Comparison of ENCODE assay signal across 1 cellular context in the genomic region with DNA sequence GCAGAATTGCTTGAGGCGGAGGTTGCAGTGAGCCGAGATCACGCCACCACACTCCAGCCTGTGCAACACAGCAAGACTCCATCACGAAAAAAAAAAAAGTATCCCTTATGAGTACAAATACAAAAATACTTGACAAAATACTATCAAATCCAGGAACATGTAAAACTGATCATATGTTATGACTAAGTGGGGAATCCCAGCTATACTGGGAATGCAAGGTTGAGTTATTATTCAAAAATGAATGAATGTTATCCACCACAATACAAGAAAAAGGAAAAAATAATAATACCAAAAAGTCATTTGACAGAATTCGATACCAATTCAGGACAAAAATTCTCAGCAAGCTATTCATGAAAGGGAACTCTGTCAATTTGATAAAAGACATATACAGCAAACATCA.
TF ChIP-seq lines count a peak whose summit lies in the region.

No MANE protein-coding gene starts in this region.

TF ChIP-seq in HepG2, 621 proteins besides CTCF, POLR2A, EP300 and RAD21:
- no peak for TF ChIP-seq MED8 (CRISPR knock-in tag; IDR thresholded peaks at IDR 0.05; ENCODE audit: insufficient replicate concordance)
- TF ChIP-seq SMAD3 (CRISPR knock-in tag; IDR thresholded peaks at IDR 0.05), result no peak
- no peak for TF ChIP-seq PCBP1 (IDR thresholded peaks at IDR 0.05; ENCODE audit: borderline replicate concordance, low read depth, low read length)
- no peak for TF ChIP-seq CBX2 (IDR thresholded peaks at IDR 0.05; ENCODE audit: low read depth, low read length)
- no peak for TF ChIP-seq CBX2 (CRISPR knock-in tag; IDR thresholded peaks at IDR 0.05; ENCODE audit: low read depth)
- no peak for TF ChIP-seq SOX6 (IDR thresholded peaks at IDR 0.05)
- no peak for TF ChIP-seq SOX6 (CRISPR knock-in tag; IDR thresholded peaks at IDR 0.05)
- TF ChIP-seq, protein P1, sequence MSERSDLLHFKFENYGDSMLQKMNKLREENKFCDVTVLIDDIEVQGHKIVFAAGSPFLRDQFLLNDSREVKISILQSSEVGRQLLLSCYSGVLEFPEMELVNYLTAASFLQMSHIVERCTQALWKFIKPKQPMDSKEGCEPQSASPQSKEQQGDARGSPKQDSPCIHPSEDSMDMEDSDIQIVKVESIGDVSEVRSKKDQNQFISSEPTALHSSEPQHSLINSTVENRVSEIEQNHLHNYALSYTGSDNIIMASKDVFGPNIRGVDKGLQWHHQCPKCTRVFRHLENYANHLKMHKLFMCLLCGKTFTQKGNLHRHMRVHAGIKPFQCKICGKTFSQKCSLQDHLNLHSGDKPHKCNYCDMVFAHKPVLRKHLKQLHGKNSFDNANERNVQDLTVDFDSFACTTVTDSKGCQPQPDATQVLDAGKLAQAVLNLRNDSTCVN (CRISPR knock-in tag; IDR thresholded peaks at IDR 0.05; ENCODE audit: borderline replicate concordance), result no peak
- TF ChIP-seq, protein P2, sequence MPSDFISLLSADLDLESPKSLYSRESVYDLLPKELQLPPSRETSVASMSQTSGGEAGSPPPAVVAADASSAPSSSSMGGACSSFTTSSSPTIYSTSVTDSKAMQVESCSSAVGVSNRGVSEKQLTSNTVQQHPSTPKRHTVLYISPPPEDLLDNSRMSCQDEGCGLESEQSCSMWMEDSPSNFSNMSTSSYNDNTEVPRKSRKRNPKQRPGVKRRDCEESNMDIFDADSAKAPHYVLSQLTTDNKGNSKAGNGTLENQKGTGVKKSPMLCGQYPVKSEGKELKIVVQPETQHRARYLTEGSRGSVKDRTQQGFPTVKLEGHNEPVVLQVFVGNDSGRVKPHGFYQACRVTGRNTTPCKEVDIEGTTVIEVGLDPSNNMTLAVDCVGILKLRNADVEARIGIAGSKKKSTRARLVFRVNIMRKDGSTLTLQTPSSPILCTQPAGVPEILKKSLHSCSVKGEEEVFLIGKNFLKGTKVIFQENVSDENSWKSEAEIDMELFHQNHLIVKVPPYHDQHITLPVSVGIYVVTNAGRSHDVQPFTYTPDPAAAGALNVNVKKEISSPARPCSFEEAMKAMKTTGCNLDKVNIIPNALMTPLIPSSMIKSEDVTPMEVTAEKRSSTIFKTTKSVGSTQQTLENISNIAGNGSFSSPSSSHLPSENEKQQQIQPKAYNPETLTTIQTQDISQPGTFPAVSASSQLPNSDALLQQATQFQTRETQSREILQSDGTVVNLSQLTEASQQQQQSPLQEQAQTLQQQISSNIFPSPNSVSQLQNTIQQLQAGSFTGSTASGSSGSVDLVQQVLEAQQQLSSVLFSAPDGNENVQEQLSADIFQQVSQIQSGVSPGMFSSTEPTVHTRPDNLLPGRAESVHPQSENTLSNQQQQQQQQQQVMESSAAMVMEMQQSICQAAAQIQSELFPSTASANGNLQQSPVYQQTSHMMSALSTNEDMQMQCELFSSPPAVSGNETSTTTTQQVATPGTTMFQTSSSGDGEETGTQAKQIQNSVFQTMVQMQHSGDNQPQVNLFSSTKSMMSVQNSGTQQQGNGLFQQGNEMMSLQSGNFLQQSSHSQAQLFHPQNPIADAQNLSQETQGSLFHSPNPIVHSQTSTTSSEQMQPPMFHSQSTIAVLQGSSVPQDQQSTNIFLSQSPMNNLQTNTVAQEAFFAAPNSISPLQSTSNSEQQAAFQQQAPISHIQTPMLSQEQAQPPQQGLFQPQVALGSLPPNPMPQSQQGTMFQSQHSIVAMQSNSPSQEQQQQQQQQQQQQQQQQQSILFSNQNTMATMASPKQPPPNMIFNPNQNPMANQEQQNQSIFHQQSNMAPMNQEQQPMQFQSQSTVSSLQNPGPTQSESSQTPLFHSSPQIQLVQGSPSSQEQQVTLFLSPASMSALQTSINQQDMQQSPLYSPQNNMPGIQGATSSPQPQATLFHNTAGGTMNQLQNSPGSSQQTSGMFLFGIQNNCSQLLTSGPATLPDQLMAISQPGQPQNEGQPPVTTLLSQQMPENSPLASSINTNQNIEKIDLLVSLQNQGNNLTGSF (CRISPR knock-in tag; IDR thresholded peaks at IDR 0.05), result no peak
- no peak for TF ChIP-seq ZFYVE20 (CRISPR knock-in tag; IDR thresholded peaks at IDR 0.05; ENCODE audit: borderline replicate concordance, low read depth)
- no peak for TF ChIP-seq SMAD9 (CRISPR knock-in tag; IDR thresholded peaks at IDR 0.05)
- no peak for TF ChIP-seq MAFG (CRISPR knock-in tag; IDR thresholded peaks at IDR 0.05)
- no peak for TF ChIP-seq SRSF1 (optimal IDR thresholded peaks at IDR 0.05; ENCODE audit: low read depth, low read length)
- TF ChIP-seq, protein P3, sequence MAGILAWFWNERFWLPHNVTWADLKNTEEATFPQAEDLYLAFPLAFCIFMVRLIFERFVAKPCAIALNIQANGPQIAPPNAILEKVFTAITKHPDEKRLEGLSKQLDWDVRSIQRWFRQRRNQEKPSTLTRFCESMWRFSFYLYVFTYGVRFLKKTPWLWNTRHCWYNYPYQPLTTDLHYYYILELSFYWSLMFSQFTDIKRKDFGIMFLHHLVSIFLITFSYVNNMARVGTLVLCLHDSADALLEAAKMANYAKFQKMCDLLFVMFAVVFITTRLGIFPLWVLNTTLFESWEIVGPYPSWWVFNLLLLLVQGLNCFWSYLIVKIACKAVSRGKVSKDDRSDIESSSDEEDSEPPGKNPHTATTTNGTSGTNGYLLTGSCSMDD (CRISPR knock-in tag; IDR thresholded peaks at IDR 0.05), result no peak
- TF ChIP-seq ZNF10 (CRISPR knock-in tag; IDR thresholded peaks at IDR 0.05; ENCODE audit: borderline replicate concordance, low read depth), result no peak
TF ChIP-seq in HepG2: peak in this region for 0.
